17 cellular contexts compared by ENCODE assay signal in the genomic region with DNA sequence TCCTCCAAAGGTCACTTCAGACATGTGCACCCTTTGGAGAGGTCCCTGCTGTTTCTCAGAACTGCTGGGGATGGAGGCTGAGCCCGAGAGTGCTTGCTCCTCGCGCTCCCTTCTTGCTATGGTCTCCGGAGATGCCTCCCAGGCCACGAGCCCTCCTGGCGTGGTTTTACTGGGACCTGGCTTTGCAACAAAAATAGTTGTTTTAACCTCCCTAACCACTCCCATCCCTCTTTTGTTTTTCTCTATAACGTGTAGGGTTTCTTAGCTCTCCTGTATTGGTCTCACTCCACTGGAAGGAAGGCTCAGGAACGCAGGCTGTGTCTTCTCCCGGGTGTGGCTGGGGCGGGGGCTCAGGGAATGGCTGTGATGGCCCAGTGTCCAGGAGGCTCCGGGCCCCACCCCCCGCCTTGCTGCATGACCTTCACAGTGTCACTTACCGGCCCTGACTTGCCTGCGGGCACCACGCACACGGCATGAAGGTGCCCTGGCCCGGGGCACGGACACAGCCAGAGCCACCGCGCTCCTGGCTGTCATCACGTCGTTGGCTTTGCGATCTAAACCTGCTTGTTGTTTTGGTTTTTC. TPM values are rescaled to one million over a fixed set of nuclear protein-coding genes. Genes with fewer than 3 reads are reported as not detected.
DNase-seq lines count a peak whose midpoint lies in the region; ATAC-seq, FAIRE-seq and TF ChIP-seq lines count a peak whose summit lies in the region.
"Had no signal": no experiment of that assay in that cellular context is flagged by ENCODE, and none has a peak within 500 bp of the region (broad histone marks: within the 10 kb centered on the region; RNA-seq: fewer than 3 reads in every experiment).

No MANE protein-coding gene starts in this region.

- H3K27ac Mint-ChIP-seq in IgD-negative memory B cell = peak overlapping the region; percentile 31 to 81 (median 56)
- H3K27ac Mint-ChIP-seq in glutamatergic neuron (ENCODE audit: unreplicated experiment) = peak overlapping the region; percentile 57

- H3K4me2 ChIP-seq in osteoblast (ENCODE audit: insufficient read depth, low read length) (no peak overlapping the region), Karpas-422 (ENCODE audit: low read depth, low read length, poor library complexity, severe bottlenecking) (no peak overlapping the region)

- no peak for TF ChIP-seq CTCF in glutamatergic neuron (IDR thresholded peaks at IDR 0.05; ENCODE audit: partially characterized antibody, unreplicated experiment)
- no peak for TF ChIP-seq CTCF in osteoblast (IDR thresholded peaks at IDR 0.05; ENCODE audit: extremely low read depth, low read depth, low read length)

- H3K36me3 Mint-ChIP-seq in IgD-negative memory B cell (peaks cover 5% of the 10 kb centered on the region), glutamatergic neuron (ENCODE audit: unreplicated experiment) (no peaks in the 10 kb centered on the region)
- H3K36me3 Mint-ChIP-seq: natural killer cell had no signal

- no peak for FAIRE-seq in H54 (lab: Jason Lieb, UNC)
- FAIRE-seq: endometrium had no signal

- no peak overlapping the region for H3K4me3 ChIP-seq in osteoblast (ENCODE audit: insufficient read depth, low read length)
- H3K4me3 ChIP-seq in Karpas-422 (ENCODE audit: low read length) = no peak overlapping the region
- H3K4me3 ChIP-seq: suprapubic skin had no signal

- H3K27me3 Mint-ChIP-seq in IgD-negative memory B cell (no peaks in the 10 kb centered on the region), glutamatergic neuron (ENCODE audit: unreplicated experiment) (peaks cover 14% of the 10 kb centered on the region)
- H3K27me3 Mint-ChIP-seq: activated CD4-positive, alpha-beta memory T cell treated with anti-CD3 and anti-CD28 coated beads, Interleukin-2, amount 10 ng/mL, durations not matched to agents 7 days and 5 days; B cell had no signal

- H3K9me3 Mint-ChIP-seq in IgD-negative memory B cell (no peaks in the 10 kb centered on the region), glutamatergic neuron (ENCODE audit: unreplicated experiment) (peaks cover 8% of the 10 kb centered on the region)
- H3K9me3 Mint-ChIP-seq: activated CD4-positive, alpha-beta memory T cell treated with anti-CD3 and anti-CD28 coated beads, Interleukin-2, amount 10 ng/mL, durations not matched to agents 7 days and 5 days; natural killer cell had no signal

- H3K9ac ChIP-seq in Karpas-422 (ENCODE audit: low read length) = no peak overlapping the region

- H3K36me3 ChIP-seq in osteoblast (ENCODE audit: insufficient read depth, low read length) (peaks cover 10% of the 10 kb centered on the region), Karpas-422 (ENCODE audit: insufficient read depth, low read length) (no peaks in the 10 kb centered on the region)

- H3K27me3 ChIP-seq in osteoblast (ENCODE audit: insufficient read depth, low read length) (no peaks in the 10 kb centered on the region), Karpas-422 (ENCODE audit: low read length) (no peaks in the 10 kb centered on the region)
- H3K27me3 ChIP-seq: suprapubic skin had no signal

- H3K4me3 Mint-ChIP-seq in IgD-negative memory B cell = peak overlapping the region in 2 of 4 donors; percentile 52 to 65
- peak overlapping the region; percentile 74 for H3K4me3 Mint-ChIP-seq in glutamatergic neuron (ENCODE audit: unreplicated experiment)

- no peaks in the 10 kb centered on the region for H3K9me2 ChIP-seq in Karpas-422 (replicated peaks; ENCODE audit: insufficient read depth, low read length)

- ATAC-seq in GM21576 (IDR thresholded peaks at IDR 0.05; ENCODE audit: unreplicated experiment) = no peak
- ATAC-seq: Panc1 had no signal

- TF ChIP-seq POLR2A in H54 (IDR thresholded peaks at IDR 0.05; ENCODE audit: low read depth, low read length) = no peak

- no peak for DNase-seq in glutamatergic neuron
- DNase-seq in osteoblast (ENCODE audit: insufficient read length, low spot score, missing footprints) = peak; percentile 77
- DNase-seq in Karpas-422 = no peak
- DNase-seq in H54 (ENCODE audit: insufficient read length, low spot score) = no peak
- DNase-seq: activated CD4-positive, alpha-beta memory T cell treated with anti-CD3 and anti-CD28 coated beads, Interleukin-2, amount 10 ng/mL, durations not matched to agents 7 days and 5 days; natural killer cell; NCI-H1092 treated with DMSO at 0.1 percent for 48 hours; NCI-H2171; NCI-H82; retina had no signal

- peaks cover 32% of the 10 kb centered on the region for H4K20me1 ChIP-seq in osteoblast (ENCODE audit: insufficient read depth, low read length)
- peaks cover 6% of the 10 kb centered on the region; the same call in 1 of the 2 replicates for H4K20me1 ChIP-seq in Karpas-422 (ENCODE audit: insufficient read depth, low read depth, low read length)

- H3K27ac ChIP-seq in osteoblast (ENCODE audit: low read depth, low read length) (no peak overlapping the region), Karpas-422 (ENCODE audit: low read length) (no peak overlapping the region)
- H3K27ac ChIP-seq: suprapubic skin had no signal

- H2AFZ ChIP-seq in osteoblast (ENCODE audit: low read length) = no peak overlapping the region
- no peak overlapping the region for H2AFZ ChIP-seq in Karpas-422 (ENCODE audit: low read length)

- H3K79me2 ChIP-seq in osteoblast (ENCODE audit: insufficient read depth, low read length) = peaks cover 72% of the 10 kb centered on the region
- H3K79me2 ChIP-seq in Karpas-422 (ENCODE audit: low read length) = peaks cover 29% of the 10 kb centered on the region

- H3K9me3 ChIP-seq in osteoblast (ENCODE audit: low read depth, low read length) (no peaks in the 10 kb centered on the region), Karpas-422 (ENCODE audit: low read length) (no peaks in the 10 kb centered on the region)
- H3K9me3 ChIP-seq: suprapubic skin had no signal

- peaks cover 8% of the 10 kb centered on the region for H3K4me1 ChIP-seq in osteoblast (ENCODE audit: insufficient read depth, low read length)
- H3K4me1 ChIP-seq in Karpas-422 (ENCODE audit: low read length) = peaks cover 18% of the 10 kb centered on the region

- H3K4me1 Mint-ChIP-seq in IgD-negative memory B cell = peaks cover 15 to 31% (median 29%) of the 10 kb centered on the region in 3 donors
- H3K4me1 Mint-ChIP-seq in glutamatergic neuron (ENCODE audit: low read depth, unreplicated experiment) = peaks cover 38% of the 10 kb centered on the region

RNA-seq across cellular contexts. Expression of gene PTDSS2, which starts 5.6 kb away (rescaled TPM):
- polyA plus RNA-seq in IgD-negative memory B cell = 10.9 TPM
- total RNA-seq in glutamatergic neuron (ENCODE audit: unreplicated experiment) (123 TPM), osteoblast (33.0 and 36.2 TPM in 2 replicates)
- total RNA-seq in Karpas-422 (2014; rRNA removed; shearing (Covaris generic); ENCODE audit: low replicate concordance) = 13.5 and 25.4 TPM in 2 replicates

RNA-seq across cellular contexts. Expression of gene ANO9, which starts 13.8 kb away (rescaled TPM):
- 4.9 TPM for polyA plus RNA-seq in IgD-negative memory B cell
- 1.8 TPM for total RNA-seq in glutamatergic neuron (ENCODE audit: unreplicated experiment)
- under 0.01 TPM in 1 of 2 replicates, not detected in the other for total RNA-seq in osteoblast
- total RNA-seq in Karpas-422 (2014; rRNA removed; shearing (Covaris generic); ENCODE audit: low replicate concordance) = 1.4 and 2.2 TPM in 2 replicates
- total RNA-seq: cerebellum had no signal

RNA-seq across cellular contexts. Expression of gene SIGIRR, which starts 40.9 kb away (rescaled TPM):
- polyA plus RNA-seq in IgD-negative memory B cell = 130 TPM
- total RNA-seq in glutamatergic neuron (ENCODE audit: unreplicated experiment) (26.5 TPM), osteoblast (10.9 and 14.5 TPM in 2 replicates)
- total RNA-seq in Karpas-422 (2014; rRNA removed; shearing (Covaris generic); ENCODE audit: low replicate concordance) = 28.9 and 34.6 TPM in 2 replicates

RNA-seq across cellular contexts. Expression of gene RNH1, which starts 51.4 kb away (rescaled TPM):
- 202 TPM for polyA plus RNA-seq in IgD-negative memory B cell
- total RNA-seq in glutamatergic neuron (ENCODE audit: unreplicated experiment) = 85.9 TPM
- 441 and 506 TPM in 2 replicates for total RNA-seq in osteoblast
- total RNA-seq in Karpas-422 (2014; rRNA removed; shearing (Covaris generic); ENCODE audit: low replicate concordance) = 59.4 and 107 TPM in 2 replicates
